Comparison of ENCODE assay signal across 8 cellular contexts in genomic region chr3:158644345-158644908, GRCh38. TPM values are rescaled to one million over a fixed set of nuclear protein-coding genes. Genes with fewer than 3 reads are reported as not detected.
DNase-seq lines count a peak whose midpoint lies in the region; ATAC-seq and FAIRE-seq lines count a peak whose summit lies in the region.

TSS of gene GFM1 (plus strand) at chr3:158644527. CDS start at chr3:158644635, 108 bp downstream.

- peak; percentile 96 for FAIRE-seq in GM19239 (lab: Jason Lieb, UNC)

- intact Hi-C loops in activated CD4-positive, alpha-beta T cell treated with anti-CD3 and anti-CD28 coated beads, Interleukin-2, amount 10 ng/mL, durations not matched to agents 24 days and 14 days (cut with micrococcal nuclease): loop anchor here (5.0 kb wide), 5 partner anchors 72 to 532 kb away; partner anchors contain the start of genes MFSD1, MLF1 and RSRC1

- peaks cover 31% of the 10 kb centered on the region for H3K36me3 Mint-ChIP-seq in activated CD4-positive, alpha-beta T cell treated with anti-CD3 and anti-CD28 coated beads, Interleukin-2, amount 10 ng/mL, durations not matched to agents 24 days and 14 days (ENCODE audit: low read depth)

- peak within 1 kb of the TSS; percentile 83 for H3K4me3 ChIP-seq in BLaER1

- H3K36me3 ChIP-seq in BLaER1: peaks cover 27% of the 10 kb centered on the region

- no peaks in the 10 kb centered on the region for H3K27me3 Mint-ChIP-seq in activated CD4-positive, alpha-beta T cell treated with anti-CD3 and anti-CD28 coated beads, Interleukin-2, amount 10 ng/mL, durations not matched to agents 24 days and 14 days

- H3K27ac ChIP-seq in BLaER1: peak within 1 kb of the TSS; percentile 80

- no peaks in the 10 kb centered on the region for H3K9me3 ChIP-seq in BLaER1

- H3K4me1 Mint-ChIP-seq in activated CD4-positive, alpha-beta T cell treated with anti-CD3 and anti-CD28 coated beads, Interleukin-2, amount 10 ng/mL, durations not matched to agents 24 days and 14 days: peaks cover 24% of the 10 kb centered on the region

- ATAC-seq in HG03460 (IDR thresholded peaks at IDR 0.05; ENCODE audit: unreplicated experiment): peak; percentile 99

- no peaks in the 10 kb centered on the region for H3K9me3 Mint-ChIP-seq in activated CD4-positive, alpha-beta T cell treated with anti-CD3 and anti-CD28 coated beads, Interleukin-2, amount 10 ng/mL, durations not matched to agents 24 days and 14 days

- peak within 1 kb of the TSS; percentile 93 for H3K4me3 Mint-ChIP-seq in activated CD4-positive, alpha-beta T cell treated with anti-CD3 and anti-CD28 coated beads, Interleukin-2, amount 10 ng/mL, durations not matched to agents 24 days and 14 days

- no peaks in the 10 kb centered on the region for H3K27me3 ChIP-seq in BLaER1

- DNase-seq in GM19239 (ENCODE audit: insufficient read length, low spot score) (peak; percentile 66), NCI-H526 (lab: John Stamatoyannopoulos, UW) (peak; percentile 96 to 97), cortex of kidney (lab: John Stamatoyannopoulos, UW) (peak; percentile 58), left kidney (ENCODE audit: low read depth, low spot score) (peak; percentile 99)
- peak; percentile 96 for DNase-seq in activated CD4-positive, alpha-beta T cell treated with anti-CD3 and anti-CD28 coated beads, Interleukin-2, amount 10 ng/mL, durations not matched to agents 24 days and 14 days
- peak; percentile 83 for DNase-seq in stimulated activated CD4-positive, alpha-beta T cell treated with anti-CD3 and anti-CD28 coated beads, Interleukin-2, amount 100 ng/mL, for 4 hours (ENCODE audit: low read depth)

- H3K9ac ChIP-seq in BLaER1: peak within 1 kb of the TSS; percentile 84

- peak within 1 kb of the TSS; percentile 92 for H3K27ac Mint-ChIP-seq in activated CD4-positive, alpha-beta T cell treated with anti-CD3 and anti-CD28 coated beads, Interleukin-2, amount 10 ng/mL, durations not matched to agents 24 days and 14 days

- H3K4me1 ChIP-seq in BLaER1: peaks cover 11% of the 10 kb centered on the region

- peak within 1 kb of the TSS; percentile 74 for H3K4me2 ChIP-seq in BLaER1

- H4K20me1 ChIP-seq in BLaER1: no peaks in the 10 kb centered on the region; the same call in 1 of the 2 replicates

RNA-seq across cellular contexts. Expression of gene GFM1, which starts in this region (rescaled TPM):
- total RNA-seq in activated CD4-positive, alpha-beta T cell treated with anti-CD3 and anti-CD28 coated beads, Interleukin-2, amount 10 ng/mL, durations not matched to agents 24 days and 14 days: 73.4 and 75.6 TPM in 2 replicates

Comparison
In these comparisons a context has a peak if more than half of its experiments do, and no peak if none do; other contexts are left out.
1. Peak in every context shown above with its lines: DNase-seq, ATAC-seq, H3K4me3 ChIP-seq and H3K27ac ChIP-seq.